In the genomic region with DNA sequence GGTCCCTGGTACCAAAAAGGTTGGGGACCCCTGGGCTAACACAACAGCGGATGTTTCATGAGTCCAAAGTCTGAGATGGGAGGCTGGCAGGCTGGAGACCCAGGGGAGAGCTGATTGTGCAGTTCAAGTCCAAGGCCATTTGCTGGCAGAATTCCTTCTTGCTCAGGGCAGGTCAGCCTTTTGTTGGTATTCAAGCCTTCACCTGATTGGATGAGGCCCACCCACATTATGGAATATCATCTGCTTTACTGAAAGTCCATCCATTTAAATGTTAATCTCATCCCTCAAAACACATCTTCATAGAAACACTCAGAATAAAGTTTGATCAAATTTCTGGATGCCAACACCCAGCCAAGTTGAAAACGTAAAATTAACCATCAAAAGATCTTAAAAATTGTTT, we compare ENCODE assay signal across 35 cellular contexts. TPM values are rescaled to one million over a fixed set of nuclear protein-coding genes. Genes with fewer than 3 reads are reported as not detected.
"Had no signal": no experiment of that assay in that cellular context is flagged by ENCODE, and none has a peak within 500 bp of the region (broad histone marks: within the 10 kb centered on the region; RNA-seq: fewer than 3 reads in every experiment).

No MANE protein-coding gene starts in this region.

- H3K27me3 ChIP-seq: MG63 had no signal

- H3K4me3 ChIP-seq: MG63 had no signal

- H3K36me3 ChIP-seq: MG63 had no signal

- H3K9me3 ChIP-seq: MG63 had no signal

- DNase-seq: Karpas-422, Kasumi-1, MG63, MM.1S, MV-4-11, NCI-H1048, NCI-H1092, NCI-H1092 treated with DMSO at 0.1 percent for 48 hours, NCI-H1105, NCI-H1105 treated with DMSO at 0.1 percent for 48 hours, NCI-H1417, NCI-H1417 treated with DMSO at 0.1 percent for 48 hours, NCI-H1436, NCI-H1436 treated with DMSO at 0.1 percent for 48 hours, NCI-H146, NCI-H1694, NCI-H1694 treated with DMSO at 0.1 percent for 48 hours, NCI-H187, NCI-H187 treated with DMSO at 0.1 percent for 48 hours, NCI-H1930, NCI-H2029, NCI-H2029 treated with DMSO at 0.1 percent for 48 hours, NCI-H2081, NCI-H2081 treated with DMSO at 0.1 percent for 48 hours, NCI-H2107, NCI-H2171, NCI-H2171 treated with DMSO at 0.1 percent for 48 hours, NCI-H2227 treated with DMSO at 0.1 percent for 48 hours, NCI-H226, NCI-H345, NCI-H446, NCI-H446 treated with DMSO at 0.1 percent for 48 hours, NCI-H510A, NCI-H510A treated with DMSO at 0.1 percent for 48 hours had no signal

RNA-seq across cellular contexts. Expression of a gene that starts 52.9 kb away (rescaled TPM):
- total RNA-seq: MCF 10A had no signal
